Comparison of ENCODE assay signal across 15 cellular contexts in the genomic region with DNA sequence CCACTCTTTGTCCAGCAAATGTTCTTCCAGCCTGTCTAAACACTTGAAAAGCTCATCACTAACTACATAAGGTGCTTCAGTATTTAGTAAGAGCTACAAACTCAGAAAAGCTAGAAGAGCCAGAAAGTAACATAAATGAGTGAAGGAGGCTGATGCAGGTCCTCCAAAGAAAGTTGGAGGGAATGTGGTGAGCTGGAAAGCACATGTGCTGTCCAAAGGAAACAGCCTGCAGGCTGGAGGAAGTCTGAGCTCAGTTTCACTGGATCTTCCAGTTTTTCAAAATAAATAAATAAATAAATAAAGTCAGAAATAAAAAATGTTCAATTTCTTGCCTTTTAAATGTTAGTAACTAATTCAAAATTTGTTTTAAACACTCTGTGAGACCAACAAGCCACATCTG. TPM values are rescaled to one million over a fixed set of nuclear protein-coding genes. Genes with fewer than 3 reads are reported as not detected.
"Had no signal": no experiment of that assay in that cellular context is flagged by ENCODE, and none has a peak within 500 bp of the region (broad histone marks: within the 10 kb centered on the region; RNA-seq: fewer than 3 reads in every experiment).

No MANE protein-coding gene starts in this region.

- H3K4me2 ChIP-seq: neural progenitor cell had no signal

- H3K9ac ChIP-seq: neural progenitor cell, parathyroid adenoma had no signal

- ATAC-seq: activated CD8-positive, alpha-beta T cell treated with anti-CD3 and anti-CD28 coated beads for 36 hours; activated T-cell treated with anti-CD3 and anti-CD28 coated beads, Interleukin-2, amount 50 U/mL, for 72 hours; effector memory CD8-positive, alpha-beta T cell had no signal

- H3K79me2 ChIP-seq: parathyroid adenoma had no signal

- DNase-seq: activated CD8-positive, alpha-beta memory T cell treated with anti-CD3 and anti-CD28 coated beads, Interleukin-2, amount 50 U/mL, for 4 hours; activated CD8-positive, alpha-beta T cell treated with anti-CD3 and anti-CD28 coated beads for 36 hours; activated naive CD8-positive, alpha-beta T cell treated with anti-CD3 and anti-CD28 coated beads, Interleukin-2, amount 10 ng/mL, durations not matched to agents 7 days and 5 days; activated T-cell treated with anti-CD3 and anti-CD28 coated beads, Interleukin-2, amount 50 U/mL, for 72 hours; effector memory CD8-positive, alpha-beta T cell; stimulated activated CD4-positive, alpha-beta T cell treated with anti-CD3 and anti-CD28 coated beads, Interleukin-15, amount 100 ng/mL, for 24 hours; stimulated activated CD4-positive, alpha-beta T cell treated with anti-CD3 and anti-CD28 coated beads, Interleukin-4, amount 100 ng/mL, for 24 hours; T-helper 9 cell had no signal

- H3K4me3 ChIP-seq: ascending aorta, coronary artery, neural progenitor cell had no signal

- H3K4me1 ChIP-seq: ascending aorta, neural progenitor cell, parathyroid adenoma had no signal

- H3K27me3 ChIP-seq: ascending aorta, neural progenitor cell had no signal

- H3K9me3 ChIP-seq: ascending aorta had no signal

- H3K36me3 ChIP-seq: ascending aorta, neural progenitor cell had no signal

- H3K27ac ChIP-seq: ascending aorta, neural progenitor cell, parathyroid adenoma had no signal

- H2AFZ ChIP-seq: neural progenitor cell, parathyroid adenoma had no signal

RNA-seq across cellular contexts. Expression of gene ZC3H11B, which starts 25.5 kb away (rescaled TPM):
- total RNA-seq: ascending aorta, epithelial cell of proximal tubule, renal cortical epithelial cell, skeletal muscle tissue had no signal
